Comparison of ENCODE assay signal across 18 cellular contexts in the genomic region with DNA sequence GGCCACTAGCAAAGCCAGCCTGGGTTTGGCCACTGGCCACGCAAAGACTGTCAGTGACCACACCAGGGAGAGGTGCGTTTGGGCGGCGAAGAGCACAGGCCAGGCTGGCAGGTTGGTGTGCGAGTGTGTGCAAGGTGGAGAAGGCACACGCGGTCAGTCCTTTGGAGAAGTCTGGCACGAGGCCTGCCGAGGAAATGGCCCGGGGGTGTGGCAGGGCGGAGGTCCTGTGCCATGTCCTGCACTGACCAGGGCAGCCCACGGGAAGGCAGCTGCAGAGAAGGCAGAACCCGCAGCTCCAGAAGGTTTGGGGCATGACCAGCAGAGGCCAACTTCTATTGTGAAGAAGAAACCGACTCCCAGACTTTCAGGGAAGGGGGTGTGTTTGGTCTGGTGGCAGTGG.
DNase-seq lines count a peak whose midpoint lies in the region; ATAC-seq and TF ChIP-seq lines count a peak whose summit lies in the region.
"Had no signal": no experiment of that assay in that cellular context is flagged by ENCODE, and none has a peak within 500 bp of the region (broad histone marks: within the 10 kb centered on the region; RNA-seq: fewer than 3 reads in every experiment).

No MANE protein-coding gene starts in this region.

- ATAC-seq in Right ventricle myocardium inferior (no peak), WTC11 (no peak)
- ATAC-seq: HCT116 had no signal

- CTCF ChIA-PET in WTC11 (lab: Charles Lee), result interaction anchor here (1.3 to 1.5 kb wide), 2 partner anchors 229 to 237 kb away, joined by 4 read pairs; no protein-coding TSS in a partner anchor

- peaks cover 14% of the 10 kb centered on the region for H3K4me1 ChIP-seq in left ventricle myocardium inferior
- H3K4me1 ChIP-seq: BE2C had no signal

- DNase-seq in left ventricle myocardium inferior, result peak; percentile 31
- no peak for DNase-seq in Right ventricle myocardium inferior (ENCODE audit: missing footprints)
- no peak for DNase-seq in activated T-helper 1 cell treated with anti-CD3 and anti-CD28 coated beads, Interleukin-12 subunit alpha, Interleukin-12 subunit beta, Interleukin-2, Interleukin-4 antibody, amounts not matched to agents 30 ng/mL and 10 ng/mL and 1 ng/mL, durations not matched to agents 14 hours and 24 hours and 36 hours (ENCODE audit: low spot score)
- DNase-seq in endothelial cell (ENCODE audit: low spot score), result no peak
- peak; percentile 36 for DNase-seq in myocyte (ENCODE audit: low read depth)
- DNase-seq in WTC11 (ENCODE audit: low spot score), result no peak
- no peak for DNase-seq in stimulated activated CD4-positive, alpha-beta T cell treated with anti-CD3 and anti-CD28 coated beads, Interleukin-4, amount 100 ng/mL, for 4 hours
- DNase-seq: ACHN; BE2C; C1 segment of cervical spinal cord; CD4-positive, CD25-positive, alpha-beta regulatory T cell; CD8-positive, alpha-beta memory T cell; COR-L47; DMS 273 treated with DMSO at 0.1 percent for 48 hours; GM23248; HFFc6 had no signal

- TF ChIP-seq CTCF in left ventricle myocardium inferior (IDR thresholded peaks at IDR 0.05; ENCODE audit: borderline replicate concordance) (no peak), endothelial cell (IDR thresholded peaks at IDR 0.05; ENCODE audit: unreplicated experiment) (no peak), WTC11 (IDR thresholded peaks at IDR 0.05) (no peak)

- no peaks in the 10 kb centered on the region for H3K9me3 ChIP-seq in left ventricle myocardium inferior (replicated peaks)
- H3K9me3 ChIP-seq: BE2C had no signal

- H3K4me1 Mint-ChIP-seq in activated T-helper 1 cell treated with anti-CD3 and anti-CD28 coated beads, Interleukin-12 subunit alpha, Interleukin-12 subunit beta, Interleukin-2, Interleukin-4 antibody, amounts not matched to agents 30 ng/mL and 10 ng/mL and 1 ng/mL, durations not matched to agents 14 hours and 24 hours and 36 hours (ENCODE audit: low read depth), result no peaks in the 10 kb centered on the region
- H3K4me1 Mint-ChIP-seq in endothelial cell (ENCODE audit: unreplicated experiment), result no peaks in the 10 kb centered on the region
- peaks cover 31% of the 10 kb centered on the region for H3K4me1 Mint-ChIP-seq in WTC11
- H3K4me1 Mint-ChIP-seq: CD4-positive, CD25-positive, alpha-beta regulatory T cell had no signal

- peak overlapping the region; percentile 52 for H3K27ac Mint-ChIP-seq in activated T-helper 1 cell treated with anti-CD3 and anti-CD28 coated beads, Interleukin-12 subunit alpha, Interleukin-12 subunit beta, Interleukin-2, Interleukin-4 antibody, amounts not matched to agents 30 ng/mL and 10 ng/mL and 1 ng/mL, durations not matched to agents 14 hours and 24 hours and 36 hours
- H3K27ac Mint-ChIP-seq in endothelial cell (ENCODE audit: unreplicated experiment), result no peak overlapping the region
- H3K27ac Mint-ChIP-seq in WTC11, result no peak overlapping the region
- H3K27ac Mint-ChIP-seq: CD4-positive, CD25-positive, alpha-beta regulatory T cell; HFFc6 had no signal

- POLR2A ChIA-PET in WTC11 (lab: Charles Lee), result no interaction called here

- intact Hi-C loops in left ventricle myocardium inferior (cut with micrococcal nuclease), result no loop called here
- intact Hi-C loops in Right ventricle myocardium inferior (cut with DNase I), result no loop called here
- intact Hi-C loops in activated T-helper 1 cell treated with anti-CD3 and anti-CD28 coated beads, Interleukin-12 subunit alpha, Interleukin-12 subunit beta, Interleukin-2, Interleukin-4 antibody, amounts not matched to agents 30 ng/mL and 10 ng/mL and 1 ng/mL, durations not matched to agents 14 hours and 24 hours and 36 hours (cut with micrococcal nuclease), result no loop called here

- peak overlapping the region; percentile 38 for H3K27ac ChIP-seq in left ventricle myocardium inferior (replicated peaks)
- H3K27ac ChIP-seq: GM23248, HL-60 had no signal

- H3K36me3 ChIP-seq in left ventricle myocardium inferior, result no peaks in the 10 kb centered on the region
- H3K36me3 ChIP-seq: BE2C had no signal

- H3K27me3 Mint-ChIP-seq in activated T-helper 1 cell treated with anti-CD3 and anti-CD28 coated beads, Interleukin-12 subunit alpha, Interleukin-12 subunit beta, Interleukin-2, Interleukin-4 antibody, amounts not matched to agents 30 ng/mL and 10 ng/mL and 1 ng/mL, durations not matched to agents 14 hours and 24 hours and 36 hours (ENCODE audit: insufficient read depth), result peaks cover 5% of the 10 kb centered on the region
- H3K27me3 Mint-ChIP-seq in endothelial cell (ENCODE audit: unreplicated experiment) (peaks cover 1% of the 10 kb centered on the region), WTC11 (ENCODE audit: low read depth) (no peaks in the 10 kb centered on the region)
- H3K27me3 Mint-ChIP-seq: CD4-positive, CD25-positive, alpha-beta regulatory T cell had no signal

- H3K9me3 Mint-ChIP-seq in activated T-helper 1 cell treated with anti-CD3 and anti-CD28 coated beads, Interleukin-12 subunit alpha, Interleukin-12 subunit beta, Interleukin-2, Interleukin-4 antibody, amounts not matched to agents 30 ng/mL and 10 ng/mL and 1 ng/mL, durations not matched to agents 14 hours and 24 hours and 36 hours, result no peaks in the 10 kb centered on the region
- H3K9me3 Mint-ChIP-seq in endothelial cell (ENCODE audit: unreplicated experiment) (no peaks in the 10 kb centered on the region), WTC11 (peaks cover 10% of the 10 kb centered on the region)
- H3K9me3 Mint-ChIP-seq: CD8-positive, alpha-beta memory T cell; HFFc6 had no signal

- no peak overlapping the region for H3K4me3 Mint-ChIP-seq in activated T-helper 1 cell treated with anti-CD3 and anti-CD28 coated beads, Interleukin-12 subunit alpha, Interleukin-12 subunit beta, Interleukin-2, Interleukin-4 antibody, amounts not matched to agents 30 ng/mL and 10 ng/mL and 1 ng/mL, durations not matched to agents 14 hours and 24 hours and 36 hours
- H3K4me3 Mint-ChIP-seq in endothelial cell (ENCODE audit: unreplicated experiment) (peak overlapping the region; percentile 19), WTC11 (no peak overlapping the region)
- H3K4me3 Mint-ChIP-seq: CD4-positive, CD25-positive, alpha-beta regulatory T cell; CD8-positive, alpha-beta memory T cell; HFFc6 had no signal

- H3K27me3 ChIP-seq in left ventricle myocardium inferior (ENCODE audit: low read depth), result no peaks in the 10 kb centered on the region
- H3K27me3 ChIP-seq: BE2C had no signal

- peaks cover 3% of the 10 kb centered on the region for H3K36me3 Mint-ChIP-seq in activated T-helper 1 cell treated with anti-CD3 and anti-CD28 coated beads, Interleukin-12 subunit alpha, Interleukin-12 subunit beta, Interleukin-2, Interleukin-4 antibody, amounts not matched to agents 30 ng/mL and 10 ng/mL and 1 ng/mL, durations not matched to agents 14 hours and 24 hours and 36 hours (ENCODE audit: low read depth)
- H3K36me3 Mint-ChIP-seq in endothelial cell (ENCODE audit: low read depth, unreplicated experiment) (no peaks in the 10 kb centered on the region), WTC11 (peaks cover 5% of the 10 kb centered on the region)

- no peak overlapping the region for H3K4me3 ChIP-seq in left ventricle myocardium inferior
- H3K4me3 ChIP-seq: GM23248 had no signal

TF ChIP-seq in WTC11, 78 proteins besides CTCF, POLR2A, EP300 and RAD21:
- TF ChIP-seq, protein P1, sequence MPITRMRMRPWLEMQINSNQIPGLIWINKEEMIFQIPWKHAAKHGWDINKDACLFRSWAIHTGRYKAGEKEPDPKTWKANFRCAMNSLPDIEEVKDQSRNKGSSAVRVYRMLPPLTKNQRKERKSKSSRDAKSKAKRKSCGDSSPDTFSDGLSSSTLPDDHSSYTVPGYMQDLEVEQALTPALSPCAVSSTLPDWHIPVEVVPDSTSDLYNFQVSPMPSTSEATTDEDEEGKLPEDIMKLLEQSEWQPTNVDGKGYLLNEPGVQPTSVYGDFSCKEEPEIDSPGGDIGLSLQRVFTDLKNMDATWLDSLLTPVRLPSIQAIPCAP (CRISPR knock-in tag; IDR thresholded peaks at IDR 0.05), result no peak
- TF ChIP-seq PRDM15 (CRISPR knock-in tag; IDR thresholded peaks at IDR 0.05) (no peak), NR2C2 (CRISPR knock-in tag; IDR thresholded peaks at IDR 0.05) (no peak), USF1 (CRISPR knock-in tag; IDR thresholded peaks at IDR 0.05) (no peak), JUN (CRISPR knock-in tag; IDR thresholded peaks at IDR 0.05) (no peak), IRF2 (CRISPR knock-in tag; IDR thresholded peaks at IDR 0.05; ENCODE audit: borderline replicate concordance, low read depth) (no peak), EMX1 (CRISPR knock-in tag; IDR thresholded peaks at IDR 0.05) (no peak), HMGA2 (CRISPR knock-in tag; IDR thresholded peaks at IDR 0.05) (no peak)

Comparison
In these comparisons a context has a peak if more than half of its experiments do, and no peak if none do; other contexts are left out.
1. DNase-seq: peak in left ventricle myocardium inferior (single experiment) and myocyte (single experiment); none in Right ventricle myocardium inferior (single experiment), activated T-helper 1 cell treated with anti-CD3 and anti-CD28 coated beads, Interleukin-12 subunit alpha, Interleukin-12 subunit beta, Interleukin-2, Interleukin-4 antibody, amounts not matched to agents 30 ng/mL and 10 ng/mL and 1 ng/mL, durations not matched to agents 14 hours and 24 hours and 36 hours (single experiment), endothelial cell (single experiment), WTC11 (single experiment) and stimulated activated CD4-positive, alpha-beta T cell treated with anti-CD3 and anti-CD28 coated beads, Interleukin-4, amount 100 ng/mL, for 4 hours (0 of 2).